In the genomic region with DNA sequence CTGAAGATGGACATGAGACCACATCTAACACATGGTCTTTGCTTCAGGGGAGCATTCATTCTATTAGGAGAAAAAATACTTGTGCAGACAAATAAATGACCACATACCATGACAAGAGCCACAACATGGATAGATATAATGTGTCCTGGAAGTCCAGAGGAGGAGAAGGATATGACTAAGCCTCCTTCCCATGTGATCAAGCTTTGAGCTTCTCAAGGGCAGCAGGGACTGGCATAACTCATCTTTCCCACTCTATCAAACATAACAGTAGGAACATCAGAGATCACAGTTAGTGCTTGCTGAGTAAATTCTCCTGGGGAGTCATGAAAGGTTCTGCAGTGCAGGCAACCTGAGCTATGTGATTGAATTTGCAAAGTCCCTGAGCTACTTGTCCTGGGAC, we compare ENCODE assay signal across 15 cellular contexts.
DNase-seq lines count a peak whose midpoint lies in the region; TF ChIP-seq lines count a peak whose summit lies in the region.
"Had no signal": no experiment of that assay in that cellular context is flagged by ENCODE, and none has a peak within 500 bp of the region (broad histone marks: within the 10 kb centered on the region; RNA-seq: fewer than 3 reads in every experiment).

No MANE protein-coding gene starts in this region.

- H3K4me3 ChIP-seq in choroid plexus epithelial cell (ENCODE audit: low read depth, low read length) (no peak overlapping the region), mesendoderm (ENCODE audit: low read length) (no peak overlapping the region)
- no peak overlapping the region for H3K4me3 ChIP-seq in CD8-positive, alpha-beta memory T cell (ENCODE audit: low read length)
- H3K4me3 ChIP-seq: cardiac muscle cell had no signal

- H3K18ac ChIP-seq in mesendoderm (ENCODE audit: low read length): no peak overlapping the region

- H4K8ac ChIP-seq in mesendoderm (ENCODE audit: low read depth, low read length): no peak overlapping the region

- H2BK15ac ChIP-seq in mesendoderm (replicated peaks; ENCODE audit: low read depth): no peak overlapping the region

- no peaks in the 10 kb centered on the region for H3K27me3 ChIP-seq in mesendoderm (ENCODE audit: insufficient read depth, low read length, poor library complexity)
- H3K27me3 ChIP-seq in CD8-positive, alpha-beta memory T cell (ENCODE audit: insufficient read depth, low read length, poor library complexity, severe bottlenecking): no peaks in the 10 kb centered on the region

- H3K27me3 Mint-ChIP-seq in CD8-positive, alpha-beta memory T cell: peaks cover 0 to 3% of the 10 kb centered on the region in 2 donors

- H3K79me2 ChIP-seq in mesendoderm (ENCODE audit: control insufficient read depth, insufficient read depth, low read length): no peaks in the 10 kb centered on the region

- H3K27ac ChIP-seq in mesendoderm (ENCODE audit: low read depth, low read length): no peak overlapping the region
- no peak overlapping the region for H3K27ac ChIP-seq in CD8-positive, alpha-beta memory T cell (ENCODE audit: low read depth, low read length)
- H3K27ac ChIP-seq: cardiac muscle cell had no signal

- H3K23ac ChIP-seq in mesendoderm (ENCODE audit: low read length): no peak overlapping the region

- peaks cover 3% of the 10 kb centered on the region for H3K4me1 ChIP-seq in mesendoderm (ENCODE audit: control insufficient read depth, low read depth, low read length)
- H3K4me1 ChIP-seq in CD8-positive, alpha-beta memory T cell (ENCODE audit: insufficient read depth, low read length): no peaks in the 10 kb centered on the region

- POLR2A ChIA-PET in CD8-positive, alpha-beta memory T cell (lab: Charles Lee): no interaction called here

- CTCF ChIA-PET in CD8-positive, alpha-beta memory T cell (lab: Charles Lee): no interaction called here

- no peaks in the 10 kb centered on the region for H3K9me3 ChIP-seq in CD8-positive, alpha-beta memory T cell (ENCODE audit: low read length)

- H3K4me3 Mint-ChIP-seq in CD8-positive, alpha-beta memory T cell: no peak overlapping the region
- H3K4me3 Mint-ChIP-seq: activated CD4-positive, alpha-beta memory T cell treated with anti-CD3 and anti-CD28 coated beads, Interleukin-2, amount 10 ng/mL, durations not matched to agents 7 days and 5 days had no signal

- DNase-seq in DMS53 treated with DMSO at 0.1 percent for 48 hours (lab: John Stamatoyannopoulos, UW; ENCODE audit: unreplicated experiment) (peak; percentile 20), NCI-H226 (peak; percentile 62), choroid plexus epithelial cell (ENCODE audit: low read depth) (peak; percentile 59), mesendoderm (no peak), NCI-H524 (lab: John Stamatoyannopoulos, UW) (no peak), SHP77 treated with DMSO at 0.1 percent for 48 hours (lab: John Stamatoyannopoulos, UW) (no peak), epidermal melanocyte (ENCODE audit: insufficient read length, low spot score) (no peak)
- no peak for DNase-seq in CD8-positive, alpha-beta memory T cell
- DNase-seq: activated CD4-positive, alpha-beta memory T cell treated with anti-CD3 and anti-CD28 coated beads, Interleukin-2, amount 10 ng/mL, durations not matched to agents 7 days and 5 days; erythroblast; NCI-H524 treated with DMSO at 0.1 percent for 48 hours; posterior cingulate gyrus; T1000 had no signal

- TF ChIP-seq CTCF in choroid plexus epithelial cell (conservative IDR thresholded peaks at IDR 0.05; ENCODE audit: low read depth, low read length): no peak

- H3K79me1 ChIP-seq in mesendoderm (ENCODE audit: low read length): no peaks in the 10 kb centered on the region

- no peak overlapping the region for H2AK5ac ChIP-seq in mesendoderm (ENCODE audit: low read length)

- H3K4me1 Mint-ChIP-seq in CD8-positive, alpha-beta memory T cell: peaks cover 0 to 4% (median 3%) of the 10 kb centered on the region in 3 donors
- H3K4me1 Mint-ChIP-seq: activated CD4-positive, alpha-beta memory T cell treated with anti-CD3 and anti-CD28 coated beads, Interleukin-2, amount 10 ng/mL, durations not matched to agents 7 days and 5 days had no signal

- no peak overlapping the region for H3K9ac ChIP-seq in mesendoderm (ENCODE audit: low read length)

- no peaks in the 10 kb centered on the region for H3K36me3 ChIP-seq in mesendoderm (ENCODE audit: control insufficient read depth, insufficient read depth, low read length)
- H3K36me3 ChIP-seq in CD8-positive, alpha-beta memory T cell (ENCODE audit: insufficient read depth, low read length): no peaks in the 10 kb centered on the region
- H3K36me3 ChIP-seq: cardiac muscle cell had no signal

- H2BK5ac ChIP-seq in mesendoderm (ENCODE audit: low read length): no peak overlapping the region

- peak overlapping the region; percentile 46 for H2BK120ac ChIP-seq in mesendoderm (ENCODE audit: low read depth, low read length)

- no peak overlapping the region for H3K27ac Mint-ChIP-seq in CD8-positive, alpha-beta memory T cell
- H3K27ac Mint-ChIP-seq: activated CD4-positive, alpha-beta memory T cell treated with anti-CD3 and anti-CD28 coated beads, Interleukin-2, amount 10 ng/mL, durations not matched to agents 7 days and 5 days; activated T-helper 2 cell treated with anti-CD3 and anti-CD28 coated beads, Interferon-gamma antibody, Interleukin-2, Interleukin-4, amounts not matched to agents 10 μg/mL and 5 μg/mL and 100 μg/mL, durations not matched to agents 14 hours and 24 hours and 36 hours had no signal

- H3K56ac ChIP-seq in mesendoderm (ENCODE audit: low read length): no peak overlapping the region

- no peaks in the 10 kb centered on the region for H3K36me3 Mint-ChIP-seq in CD8-positive, alpha-beta memory T cell

- H3K4me2 ChIP-seq in mesendoderm (ENCODE audit: low read length): no peak overlapping the region

- H3K9me3 Mint-ChIP-seq in CD8-positive, alpha-beta memory T cell: no peaks in the 10 kb centered on the region
- H3K9me3 Mint-ChIP-seq: activated CD4-positive, alpha-beta memory T cell treated with anti-CD3 and anti-CD28 coated beads, Interleukin-2, amount 10 ng/mL, durations not matched to agents 7 days and 5 days; activated T-helper 2 cell treated with anti-CD3 and anti-CD28 coated beads, Interferon-gamma antibody, Interleukin-2, Interleukin-4, amounts not matched to agents 10 μg/mL and 5 μg/mL and 100 μg/mL, durations not matched to agents 14 hours and 24 hours and 36 hours had no signal

- H3K4ac ChIP-seq in mesendoderm (ENCODE audit: low read depth, low read length): no peak overlapping the region

- H4K5ac ChIP-seq in mesendoderm (ENCODE audit: low read length): no peak overlapping the region

Comparison
In these comparisons a context has a peak if more than half of its experiments do, and no peak if none do; other contexts are left out.
1. DNase-seq: peak in DMS53 treated with DMSO at 0.1 percent for 48 hours (single experiment), NCI-H226 (single experiment) and choroid plexus epithelial cell (single experiment); none in mesendoderm (single experiment), CD8-positive, alpha-beta memory T cell (0 of 5), NCI-H524 (0 of 2), SHP77 treated with DMSO at 0.1 percent for 48 hours (single experiment) and epidermal melanocyte (single experiment).